In the genomic region with DNA sequence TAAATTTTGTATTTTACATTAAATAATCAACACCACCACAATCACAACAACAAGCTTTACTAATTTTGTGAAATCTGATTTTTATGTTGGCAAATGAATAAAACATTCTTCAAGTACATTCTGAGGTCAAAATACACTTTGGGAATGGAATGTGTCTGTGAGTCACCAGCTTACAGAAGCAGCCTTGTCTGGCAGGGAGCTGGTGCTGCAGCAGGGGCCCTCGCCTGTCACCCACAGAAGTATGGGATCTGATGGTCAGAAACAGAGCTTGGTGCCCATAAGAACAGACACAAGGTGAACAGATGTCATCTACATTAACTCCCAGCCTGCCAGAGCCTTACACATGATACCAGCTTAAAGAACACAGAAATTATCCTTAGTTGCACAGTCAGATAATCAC, we compare ENCODE assay signal across 15 cellular contexts.
DNase-seq lines count a peak whose midpoint lies in the region; ATAC-seq and TF ChIP-seq lines count a peak whose summit lies in the region.
"Had no signal": no experiment of that assay in that cellular context is flagged by ENCODE, and none has a peak within 500 bp of the region (broad histone marks: within the 10 kb centered on the region; RNA-seq: fewer than 3 reads in every experiment).

No MANE protein-coding gene starts in this region.

- intact Hi-C loops in A673 (cut with micrococcal nuclease; ENCODE audit: unreplicated experiment) (no loop called here), IMR-90 (cut with micrococcal nuclease) (no loop called here), MCF 10A (cut with micrococcal nuclease) (no loop called here), posterior cingulate gyrus (cut with DNase I) (no loop called here)
- intact Hi-C loops in activated T-helper 1 cell treated with anti-CD3 and anti-CD28 coated beads, Interleukin-12 subunit alpha, Interleukin-12 subunit beta, Interleukin-2, Interleukin-4 antibody, amounts not matched to agents 30 ng/mL and 10 ng/mL and 1 ng/mL, durations not matched to agents 14 hours and 24 hours and 36 hours (cut with micrococcal nuclease), result no loop called here

- no peaks in the 10 kb centered on the region for H3K27me3 Mint-ChIP-seq in MCF 10A (ENCODE audit: insufficient read depth, unreplicated experiment)
- H3K27me3 Mint-ChIP-seq in activated T-helper 1 cell treated with anti-CD3 and anti-CD28 coated beads, Interleukin-12 subunit alpha, Interleukin-12 subunit beta, Interleukin-2, Interleukin-4 antibody, amounts not matched to agents 30 ng/mL and 10 ng/mL and 1 ng/mL, durations not matched to agents 14 hours and 24 hours and 36 hours (ENCODE audit: insufficient read depth), result no peaks in the 10 kb centered on the region
- H3K27me3 Mint-ChIP-seq: activated CD4-positive, alpha-beta memory T cell treated with anti-CD3 and anti-CD28 coated beads for 36 hours had no signal

- H3K9me1 ChIP-seq in IMR-90 (ENCODE audit: insufficient read depth, low read length), result no peaks in the 10 kb centered on the region

- no peaks in the 10 kb centered on the region for H3F3A ChIP-seq in MM.1S (ENCODE audit: insufficient read depth, low read length)

- in situ Hi-C loops in IMR-90 (cut with MboI; ENCODE audit: low sequenced_read_pairs), result no loop called here

- no peak overlapping the region for H2AK9ac ChIP-seq in IMR-90 (replicated peaks; ENCODE audit: low read depth, low read length, poor library complexity)

- no peak overlapping the region for H2BK20ac ChIP-seq in IMR-90 (ENCODE audit: low read depth, low read length)

- H3K4me3 ChIP-seq in A673 (ENCODE audit: low read depth, low read length, poor library complexity, severe bottlenecking) (no peak overlapping the region), IMR-90 (ENCODE audit: insufficient read depth, low read depth, low read length) (no peak overlapping the region), MM.1S (ENCODE audit: low read length) (no peak overlapping the region)
- H3K4me3 ChIP-seq: HAP-1 had no signal

- no peak overlapping the region for H2BK5ac ChIP-seq in IMR-90 (ENCODE audit: low read depth, low read length, poor library complexity, severe bottlenecking)

- H2BK15ac ChIP-seq in IMR-90 (ENCODE audit: low read depth, low read length), result no peak overlapping the region

- CTCF ChIA-PET in A673 (lab: Charles Lee) (no interaction called here), IMR-90 (lab: Yijun Ruan, JAX) (no interaction called here), MCF 10A (lab: Yijun Ruan, JAX) (interaction anchor here (0.5 to 1.2 kb wide), 4 partner anchors 12 to 1548 kb away, joined by 3 to 6 read pairs (median 3); no protein-coding TSS in a partner anchor)

- no peaks in the 10 kb centered on the region for H4K20me1 ChIP-seq in IMR-90 (ENCODE audit: insufficient read depth, low read length)
- no peaks in the 10 kb centered on the region for H4K20me1 ChIP-seq in MM.1S (ENCODE audit: insufficient read depth, low read length)

- H3K9me2 ChIP-seq in MM.1S (replicated peaks; ENCODE audit: insufficient read depth, low read length), result no peaks in the 10 kb centered on the region

- dilution Hi-C loops in IMR-90 (cut with HindIII; ENCODE audit: low sequenced_read_pairs, unreplicated experiment), result no loop called here

- H3K4me1 ChIP-seq in A673 (ENCODE audit: insufficient read depth, low read length, poor library complexity, severe bottlenecking), result no peaks in the 10 kb centered on the region
- H3K4me1 ChIP-seq in IMR-90 (ENCODE audit: control insufficient read depth, insufficient read depth, low read length), result no peaks in the 10 kb centered on the region
- H3K4me1 ChIP-seq in MM.1S (ENCODE audit: low read length), result no peaks in the 10 kb centered on the region
- H3K4me1 ChIP-seq: HAP-1 had no signal

- H3K36me3 ChIP-seq in A673 (ENCODE audit: insufficient read depth, low read length, poor library complexity, severe bottlenecking) (no peaks in the 10 kb centered on the region), IMR-90 (ENCODE audit: control insufficient read depth, insufficient read depth, low read length) (no peaks in the 10 kb centered on the region), MM.1S (replicated peaks; ENCODE audit: insufficient read depth, low read length) (no peaks in the 10 kb centered on the region)
- H3K36me3 ChIP-seq: HAP-1 had no signal

- no peak for TF ChIP-seq POLR2A in IMR-90 (IDR thresholded peaks at IDR 0.05; ENCODE audit: low read depth, low read length)

- no TSS peak for BruUV-seq in A673 (replicated peaks; lab: Mats Ljungman, UMichigan)
- BruUV-seq in IMR-90 (replicated peaks; lab: Mats Ljungman, UMichigan), result no TSS peak
- no TSS peak for BruUV-seq in MCF 10A (replicated peaks; lab: Mats Ljungman, UMichigan)

- no peak overlapping the region for H3K4me2 ChIP-seq in IMR-90 (ENCODE audit: low read depth, low read length)
- no peak overlapping the region for H3K4me2 ChIP-seq in MM.1S (ENCODE audit: low read depth, low read length)

- no CpG with 5 or more reads among the region's 1 CpG for WGBS in IMR-90 (ENCODE audit: extremely low coverage in 2 of 2, insufficient read length in 1 of 2), 2 experiments

- no peak overlapping the region for H3K4ac ChIP-seq in IMR-90 (ENCODE audit: low read depth, low read length)

- no peaks in the 10 kb centered on the region for H3K4me1 Mint-ChIP-seq in MCF 10A (ENCODE audit: insufficient read depth, unreplicated experiment)
- no peaks in the 10 kb centered on the region for H3K4me1 Mint-ChIP-seq in activated T-helper 1 cell treated with anti-CD3 and anti-CD28 coated beads, Interleukin-12 subunit alpha, Interleukin-12 subunit beta, Interleukin-2, Interleukin-4 antibody, amounts not matched to agents 30 ng/mL and 10 ng/mL and 1 ng/mL, durations not matched to agents 14 hours and 24 hours and 36 hours (ENCODE audit: low read depth)
- H3K4me1 Mint-ChIP-seq: B cell had no signal

- H2AFZ ChIP-seq in IMR-90 (replicated peaks; ENCODE audit: low read length, poor library complexity), result no peak overlapping the region
- no peak overlapping the region for H2AFZ ChIP-seq in MM.1S (ENCODE audit: low read length)

- H3K9me3 ChIP-seq in A673 (ENCODE audit: low read depth, low read length, poor library complexity, severe bottlenecking), result no peaks in the 10 kb centered on the region
- H3K9me3 ChIP-seq in IMR-90 (ENCODE audit: control insufficient read depth, insufficient read depth, low read length), result peaks cover 4% of the 10 kb centered on the region; the same call in 1 of the 2 replicates
- H3K9me3 ChIP-seq in MM.1S (replicated peaks; ENCODE audit: insufficient read depth, low read length), result no peaks in the 10 kb centered on the region
- H3K9me3 ChIP-seq: HAP-1 had no signal

- no peak overlapping the region for H3K56ac ChIP-seq in IMR-90 (ENCODE audit: extremely low read depth, insufficient read depth, low read length)

- no peak overlapping the region for H4K8ac ChIP-seq in IMR-90 (ENCODE audit: low read depth in 2 of 2, low read length in 2 of 2)

- no peak for TF ChIP-seq RAD21 in IMR-90 (IDR thresholded peaks at IDR 0.05; ENCODE audit: low read length)

- H4K91ac ChIP-seq in IMR-90 (ENCODE audit: insufficient read depth, low read depth, low read length), result no peak overlapping the region

- DNase-seq in A673 (ENCODE audit: low spot score) (peak; percentile 12), IMR-90 (peak; percentile 12), MCF 10A (ENCODE audit: unreplicated experiment) (peak; percentile 59), islet precursor cell (peak; percentile 94), MM.1S (no peak), posterior cingulate gyrus (no peak)
- no peak for DNase-seq in activated T-helper 1 cell treated with anti-CD3 and anti-CD28 coated beads, Interleukin-12 subunit alpha, Interleukin-12 subunit beta, Interleukin-2, Interleukin-4 antibody, amounts not matched to agents 30 ng/mL and 10 ng/mL and 1 ng/mL, durations not matched to agents 14 hours and 24 hours and 36 hours (ENCODE audit: low spot score)
- DNase-seq: activated CD4-positive, alpha-beta memory T cell treated with anti-CD3 and anti-CD28 coated beads for 36 hours; effector memory CD4-positive, alpha-beta T cell; stimulated activated naive CD4-positive, alpha-beta T cell had no signal

- H3K36me3 Mint-ChIP-seq in MCF 10A (ENCODE audit: insufficient read depth, unreplicated experiment), result no peaks in the 10 kb centered on the region
- no peaks in the 10 kb centered on the region for H3K36me3 Mint-ChIP-seq in activated T-helper 1 cell treated with anti-CD3 and anti-CD28 coated beads, Interleukin-12 subunit alpha, Interleukin-12 subunit beta, Interleukin-2, Interleukin-4 antibody, amounts not matched to agents 30 ng/mL and 10 ng/mL and 1 ng/mL, durations not matched to agents 14 hours and 24 hours and 36 hours (ENCODE audit: low read depth)
- H3K36me3 Mint-ChIP-seq: activated CD4-positive, alpha-beta memory T cell treated with anti-CD3 and anti-CD28 coated beads for 36 hours; activated naive CD8-positive, alpha-beta T cell had no signal

- no peaks in the 10 kb centered on the region for H3K9me3 Mint-ChIP-seq in MCF 10A (ENCODE audit: unreplicated experiment)
- no peaks in the 10 kb centered on the region for H3K9me3 Mint-ChIP-seq in activated T-helper 1 cell treated with anti-CD3 and anti-CD28 coated beads, Interleukin-12 subunit alpha, Interleukin-12 subunit beta, Interleukin-2, Interleukin-4 antibody, amounts not matched to agents 30 ng/mL and 10 ng/mL and 1 ng/mL, durations not matched to agents 14 hours and 24 hours and 36 hours
- H3K9me3 Mint-ChIP-seq: activated CD4-positive, alpha-beta memory T cell treated with anti-CD3 and anti-CD28 coated beads for 36 hours; neural crest cell had no signal

- no peak overlapping the region for H3K27ac ChIP-seq in A673 (ENCODE audit: low read depth, low read length, poor library complexity, severe bottlenecking)
- no peak overlapping the region for H3K27ac ChIP-seq in IMR-90 (ENCODE audit: insufficient read depth, low read length)
- no peak overlapping the region for H3K27ac ChIP-seq in MM.1S (ENCODE audit: low read length)

- no peak overlapping the region for H4K5ac ChIP-seq in IMR-90 (ENCODE audit: low read depth, low read length)

- no peak overlapping the region for H2BK120ac ChIP-seq in IMR-90 (ENCODE audit: low read depth, low read length)

- no peaks in the 10 kb centered on the region for H3K27me3 ChIP-seq in A673 (replicated peaks; ENCODE audit: insufficient read depth, low read depth, low read length, poor library complexity)
- no peaks in the 10 kb centered on the region for H3K27me3 ChIP-seq in IMR-90 (ENCODE audit: control insufficient read depth, insufficient read depth, low read length)
- no peaks in the 10 kb centered on the region for H3K27me3 ChIP-seq in MM.1S (replicated peaks; ENCODE audit: insufficient read depth, low read length)

- no peak overlapping the region for H3K14ac ChIP-seq in IMR-90 (replicated peaks; ENCODE audit: low read depth, low read length)

- H3K79me2 ChIP-seq in MM.1S (ENCODE audit: low read length), result no peaks in the 10 kb centered on the region

- no peak for ATAC-seq in IMR-90 (ENCODE audit: low read depth)
- ATAC-seq in HG03521 (IDR thresholded peaks at IDR 0.05; ENCODE audit: unreplicated experiment), result no peak

- H3K4me3 Mint-ChIP-seq in MCF 10A (ENCODE audit: unreplicated experiment), result no peak overlapping the region
- H3K4me3 Mint-ChIP-seq in activated T-helper 1 cell treated with anti-CD3 and anti-CD28 coated beads, Interleukin-12 subunit alpha, Interleukin-12 subunit beta, Interleukin-2, Interleukin-4 antibody, amounts not matched to agents 30 ng/mL and 10 ng/mL and 1 ng/mL, durations not matched to agents 14 hours and 24 hours and 36 hours, result no peak overlapping the region
- H3K4me3 Mint-ChIP-seq: activated CD4-positive, alpha-beta memory T cell treated with anti-CD3 and anti-CD28 coated beads for 36 hours; activated naive CD8-positive, alpha-beta T cell; B cell; neural crest cell had no signal

- H3K79me1 ChIP-seq in IMR-90 (ENCODE audit: low read depth in 1 of 2, low read length in 2 of 2), result no peaks in the 10 kb centered on the region

- no peak overlapping the region for H3K18ac ChIP-seq in IMR-90 (ENCODE audit: low read depth, low read length)

- H3K23ac ChIP-seq in IMR-90 (ENCODE audit: low read depth, low read length), result no peak overlapping the region

- no peak overlapping the region for H3K27ac Mint-ChIP-seq in MCF 10A (ENCODE audit: low read depth, unreplicated experiment)
- no peak overlapping the region for H3K27ac Mint-ChIP-seq in activated T-helper 1 cell treated with anti-CD3 and anti-CD28 coated beads, Interleukin-12 subunit alpha, Interleukin-12 subunit beta, Interleukin-2, Interleukin-4 antibody, amounts not matched to agents 30 ng/mL and 10 ng/mL and 1 ng/mL, durations not matched to agents 14 hours and 24 hours and 36 hours
- H3K27ac Mint-ChIP-seq: activated CD4-positive, alpha-beta memory T cell treated with anti-CD3 and anti-CD28 coated beads for 36 hours; activated naive CD8-positive, alpha-beta T cell; B cell had no signal

- no peak for TF ChIP-seq CTCF in A673 (conservative IDR thresholded peaks at IDR 0.05; ENCODE audit: low read depth, low read length)
- no peak for TF ChIP-seq CTCF in IMR-90 (conservative IDR thresholded peaks at IDR 0.05; ENCODE audit: low read depth, low read length)
- TF ChIP-seq CTCF in MCF 10A (IDR thresholded peaks at IDR 0.05; ENCODE audit: unreplicated experiment), result no peak
- TF ChIP-seq CTCF in MM.1S (IDR thresholded peaks at IDR 0.05; ENCODE audit: low read length), result no peak

- POLR2A ChIA-PET in A673 (lab: Charles Lee; ENCODE audit: low non-redundant PET), result no interaction called here
- POLR2A ChIA-PET in IMR-90 (lab: Charles Lee; ENCODE audit: unreplicated experiment), result no interaction called here
- POLR2A ChIA-PET in MCF 10A (lab: Yijun Ruan, JAX), result no interaction called here

- H2AK5ac ChIP-seq in IMR-90 (ENCODE audit: low read depth, low read length), result no peak overlapping the region

- H3K9ac ChIP-seq in IMR-90 (ENCODE audit: low read depth, low read length) (no peak overlapping the region), MM.1S (ENCODE audit: low read length) (no peak overlapping the region)

Comparison
In these comparisons a context has a peak if more than half of its experiments do, and no peak if none do; other contexts are left out.
1. DNase-seq: peak in A673 (single experiment), IMR-90 (single experiment), MCF 10A (single experiment) and islet precursor cell (single experiment); none in activated T-helper 1 cell treated with anti-CD3 and anti-CD28 coated beads, Interleukin-12 subunit alpha, Interleukin-12 subunit beta, Interleukin-2, Interleukin-4 antibody, amounts not matched to agents 30 ng/mL and 10 ng/mL and 1 ng/mL, durations not matched to agents 14 hours and 24 hours and 36 hours (single experiment), MM.1S (single experiment) and posterior cingulate gyrus (0 of 10).